1 cellular context compared by ENCODE assay signal in genomic region chr5:16695779-16696178, GRCh38.
TF ChIP-seq lines count a peak whose summit lies in the region.

No MANE protein-coding gene starts in this region.

TF ChIP-seq in WTC11, 78 proteins besides CTCF, POLR2A, EP300 and RAD21 (continued from another document):
- TF ChIP-seq PRDM15 (CRISPR knock-in tag; IDR thresholded peaks at IDR 0.05) (no peak), OVOL2 (CRISPR knock-in tag; IDR thresholded peaks at IDR 0.05; ENCODE audit: borderline replicate concordance) (no peak), ZNF396 (CRISPR knock-in tag; IDR thresholded peaks at IDR 0.05; ENCODE audit: borderline replicate concordance) (no peak), FOXJ3 (CRISPR knock-in tag; IDR thresholded peaks at IDR 0.05; ENCODE audit: borderline replicate concordance) (no peak), NR1H2 (CRISPR knock-in tag; IDR thresholded peaks at IDR 0.05) (no peak), FOXP4 (CRISPR knock-in tag; IDR thresholded peaks at IDR 0.05) (no peak)
